ENCODE assay signal across 6 cellular contexts in genomic region chr19:57903298-57904174, GRCh38.
DNase-seq lines count a peak whose midpoint lies in the region; ATAC-seq and TF ChIP-seq lines count a peak whose summit lies in the region.

No MANE protein-coding gene starts in this region.

- H3K4me3 Mint-ChIP-seq in memory B cell: no peak overlapping the region

- H3K27ac Mint-ChIP-seq in memory B cell: no peak overlapping the region

- H3K4me3 ChIP-seq in WERI-Rb-1 (ENCODE audit: low read depth, low read length): no peak overlapping the region

- H3K4me1 Mint-ChIP-seq in memory B cell: peaks cover 5% of the 10 kb centered on the region

- no peaks in the 10 kb centered on the region for H3K27me3 ChIP-seq in WERI-Rb-1 (ENCODE audit: insufficient read depth, low read depth, severe bottlenecking)

- H3K9me3 Mint-ChIP-seq in memory B cell: no peaks in the 10 kb centered on the region

- ATAC-seq in memory B cell (ENCODE audit: low read depth) (peak; percentile 29), HG03439 (IDR thresholded peaks at IDR 0.05; ENCODE audit: unreplicated experiment) (no peak)

- peak; percentile 24; the same call in 1 of the 2 replicates for TF ChIP-seq CTCF in WERI-Rb-1 (IDR thresholded peaks at IDR 0.05; ENCODE audit: low read depth, low read length)

- no peaks in the 10 kb centered on the region for H3K27me3 Mint-ChIP-seq in memory B cell

- no peaks in the 10 kb centered on the region for H3K9me3 ChIP-seq in WERI-Rb-1 (ENCODE audit: severe bottlenecking)

- DNase-seq in NCI-H2171 treated with DMSO at 0.1 percent for 48 hours (lab: John Stamatoyannopoulos, UW) (peak; percentile 60), NCI-H2171 (lab: John Stamatoyannopoulos, UW) (no peak), WERI-Rb-1 (no peak), memory B cell (ENCODE audit: low spot score in 2 of 2) (peak in 1 of 2 donors; percentile 9), NCI-H446 (lab: John Stamatoyannopoulos, UW) (no peak)

- H3K36me3 Mint-ChIP-seq in memory B cell: peaks cover 9% of the 10 kb centered on the region

- no peak overlapping the region for H3K27ac ChIP-seq in WERI-Rb-1

- peaks cover 10% of the 10 kb centered on the region for H3K36me3 ChIP-seq in WERI-Rb-1
